In genomic region chr12:31961137-31961536, GRCh38 we compare ENCODE assay signal across 8 cellular contexts. TPM values are rescaled to one million over a fixed set of nuclear protein-coding genes. Genes with fewer than 3 reads are reported as not detected.
DNase-seq lines count a peak whose midpoint lies in the region; ATAC-seq and TF ChIP-seq lines count a peak whose summit lies in the region.

No MANE protein-coding gene starts in this region.

- ATAC-seq in psoas muscle (no peak), HG03097 (IDR thresholded peaks at IDR 0.05; ENCODE audit: low FRiP score, unreplicated experiment) (no peak), mucosa of descending colon (no peak)

- H3K27ac ChIP-seq in SK-N-MC (no peak overlapping the region), psoas muscle (no peak overlapping the region)

- H3K27me3 ChIP-seq in psoas muscle (ENCODE audit: insufficient read depth in 3 of 3, low read length in 2 of 3), result no peaks in the 10 kb centered on the region

- DNase-seq in SK-N-MC (ENCODE audit: low read depth, low spot score) (no peak), fibroblast of pulmonary artery (ENCODE audit: low read depth) (no peak), psoas muscle (no peak), midbrain (lab: John Stamatoyannopoulos, UW) (no peak), mucosa of descending colon (no peak)
- no peak for DNase-seq in activated CD8-positive, alpha-beta memory T cell treated with anti-CD3 and anti-CD28 coated beads for 24 hours

- peaks cover 34% of the 10 kb centered on the region for H3K36me3 ChIP-seq in SK-N-MC (ENCODE audit: insufficient read depth, low read length)
- H3K36me3 ChIP-seq in psoas muscle (ENCODE audit: insufficient read depth in 1 of 2, low read depth in 1 of 2), result peaks cover 3 to 25% of the 10 kb centered on the region in 2 donors
- no peaks in the 10 kb centered on the region for H3K36me3 ChIP-seq in mucosa of descending colon (ENCODE audit: low read depth)

- H3K9ac ChIP-seq in SK-N-MC (ENCODE audit: insufficient read length), result no peak overlapping the region

- TF ChIP-seq CTCF in GM12875 (IDR thresholded peaks at IDR 0.05; ENCODE audit: borderline replicate concordance, insufficient read depth, low read depth, low read length) (no peak), fibroblast of pulmonary artery (IDR thresholded peaks at IDR 0.05; ENCODE audit: low read length, missing control alignments) (no peak), psoas muscle (IDR thresholded peaks at IDR 0.05) (no peak), mucosa of descending colon (IDR thresholded peaks at IDR 0.05) (no peak)

- H3K9me3 ChIP-seq in SK-N-MC (ENCODE audit: low read depth, low read length), result no peaks in the 10 kb centered on the region
- no peaks in the 10 kb centered on the region for H3K9me3 ChIP-seq in psoas muscle
- H3K9me3 ChIP-seq in mucosa of descending colon, result no peaks in the 10 kb centered on the region

- intact Hi-C loops in psoas muscle (cut with DNase I) (loop anchor here in 1 of 2 donors (5.0 kb wide), 1 partner anchor 234 kb away; the partner anchor contains the start of gene AMN1), mucosa of descending colon (cut with DNase I, micrococcal nuclease) (loop anchor here in 1 of 2 donors (10.0 kb wide), 1 partner anchor 276 kb away; no protein-coding TSS in a partner anchor)

- 42 to 61% (median 51%) methylated on average over 2 of the region's 2 CpGs for WGBS in psoas muscle, 3 donors

- H3K4me1 ChIP-seq in psoas muscle (peaks cover 28% of the 10 kb centered on the region), mucosa of descending colon (ENCODE audit: low read depth) (peaks cover 23% of the 10 kb centered on the region)

- peak overlapping the region; percentile 59 for H3K4me3 ChIP-seq in GM12875 (ENCODE audit: low read depth, low read length)
- peak overlapping the region; percentile 99 for H3K4me3 ChIP-seq in SK-N-MC
- H3K4me3 ChIP-seq in fibroblast of pulmonary artery (replicated peaks; ENCODE audit: low read depth, low read length), result peak overlapping the region; percentile 68
- peak overlapping the region; percentile 74 for H3K4me3 ChIP-seq in psoas muscle
- H3K4me3 ChIP-seq in mucosa of descending colon, result no peak overlapping the region

RNA-seq across cellular contexts. Expression of gene RESF1, which starts 1.9 kb away (rescaled TPM):
- 10 to 100 TPM; 11.9 to 18.4 (median 14.2) TPM for total RNA-seq in psoas muscle
- polyA plus RNA-seq in psoas muscle, result 10 to 100 TPM in 1 of 3 donors, 1 to 10 TPM in 2; 6.0 to 17.8 (median 7.1) TPM
- total RNA-seq in mucosa of descending colon, result 10 to 100 TPM; 41.5 to 47.3 (median 46.8) TPM
